In genomic region chr1:35856964-35857363, GRCh38 we compare ENCODE assay signal across 1 cellular context.
TF ChIP-seq lines count a peak whose summit lies in the region.

No MANE protein-coding gene starts in this region.

TF ChIP-seq in GM12878, 131 proteins besides CTCF, POLR2A, EP300 and RAD21 (continued from another document):
- TF ChIP-seq ZNF687 (IDR thresholded peaks at IDR 0.05) (no peak), JUND (IDR thresholded peaks at IDR 0.05; ENCODE audit: low read depth, low read length) (no peak), FOXK2 (IDR thresholded peaks at IDR 0.05) (no peak), BRCA1 (IDR thresholded peaks at IDR 0.05; ENCODE audit: low read depth, low read length) (no peak), CHD1 (IDR thresholded peaks at IDR 0.05; ENCODE audit: low read depth, low read length) (no peak), TARDBP (IDR thresholded peaks at IDR 0.05; ENCODE audit: borderline replicate concordance) (no peak), PKNOX1 (IDR thresholded peaks at IDR 0.05) (no peak), SIN3A (IDR thresholded peaks at IDR 0.05; ENCODE audit: low read depth, low read length) (no peak), ZBTB33 (IDR thresholded peaks at IDR 0.05) (no peak), CHD4 (IDR thresholded peaks at IDR 0.05) (no peak), NFIC (IDR thresholded peaks at IDR 0.05; ENCODE audit: low read depth, low read length) (no peak), HDAC2 (IDR thresholded peaks at IDR 0.05) (no peak), TAF1 (IDR thresholded peaks at IDR 0.05; ENCODE audit: borderline replicate concordance, low read depth, low read length) (no peak), CREB1 (IDR thresholded peaks at IDR 0.05; ENCODE audit: low read depth) (no peak), STAT3 (IDR thresholded peaks at IDR 0.05; ENCODE audit: low read depth, low read length) (no peak), RUNX3 (IDR thresholded peaks at IDR 0.05; ENCODE audit: low read length) (no peak)
